In the genomic region with DNA sequence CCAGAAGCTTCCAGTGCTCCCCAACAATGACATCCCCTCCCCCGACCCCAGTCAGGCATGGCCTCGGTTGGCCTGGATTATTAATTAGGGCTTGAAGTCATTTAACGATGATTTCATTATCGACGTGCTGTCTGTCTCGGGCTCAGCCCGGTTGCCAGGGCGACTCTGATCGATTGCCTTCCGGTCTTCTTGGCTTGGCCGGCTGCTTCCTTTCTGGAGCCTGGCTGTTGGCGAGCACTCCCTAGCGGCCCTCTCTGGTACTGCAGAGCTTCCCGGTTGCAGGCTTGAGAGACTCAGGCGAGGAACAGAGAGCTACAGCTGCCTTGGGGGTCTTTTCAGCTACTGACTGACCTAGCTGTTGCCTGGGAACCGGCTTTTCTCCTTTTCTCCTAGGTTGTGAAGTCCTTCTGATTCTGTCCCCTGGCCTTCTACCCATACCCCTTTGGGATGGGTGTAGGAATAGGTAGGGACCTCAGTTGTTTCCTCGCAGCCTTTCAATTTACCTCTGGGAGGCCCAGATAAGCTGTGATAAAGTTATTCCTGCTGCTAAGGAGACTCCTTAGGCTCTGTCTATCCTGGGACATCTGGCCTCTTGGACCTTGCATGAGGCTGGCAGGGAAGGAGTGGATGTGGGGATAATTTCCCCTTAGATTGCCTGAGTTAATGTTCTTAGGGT, we compare ENCODE assay signal across 9 cellular contexts. TPM values are rescaled to one million over a fixed set of nuclear protein-coding genes. Genes with fewer than 3 reads are reported as not detected.
DNase-seq lines count a peak whose midpoint lies in the region; ATAC-seq and TF ChIP-seq lines count a peak whose summit lies in the region.
"Had no signal": no experiment of that assay in that cellular context is flagged by ENCODE, and none has a peak within 500 bp of the region (broad histone marks: within the 10 kb centered on the region; RNA-seq: fewer than 3 reads in every experiment).

No MANE protein-coding gene starts in this region.

- no peaks in the 10 kb centered on the region for H3K9me3 ChIP-seq in Panc1 (ENCODE audit: control insufficient read depth, insufficient read depth, low read depth, low read length)
- no peaks in the 10 kb centered on the region for H3K9me3 ChIP-seq in tibial artery

- H3K27me3 ChIP-seq in Panc1 (ENCODE audit: control insufficient read depth, insufficient read depth, low read length) (no peaks in the 10 kb centered on the region), tibial artery (peaks cover 0 to 58% of the 10 kb centered on the region in 2 donors)

- intact Hi-C loops in Panc1 (cut with micrococcal nuclease; ENCODE audit: unreplicated experiment) (no loop called here), tibial artery (cut with DNase I; ENCODE audit: low total_unique reads) (no loop called here)

- H3K36me3 ChIP-seq in Panc1 (ENCODE audit: control insufficient read depth, insufficient read depth, low read length) (no peaks in the 10 kb centered on the region), tibial artery (no peaks in the 10 kb centered on the region)

- BruUV-seq in Panc1 (replicated peaks; lab: Mats Ljungman, UMichigan) = no TSS peak

- peak; percentile 96 for TF ChIP-seq CTCF in Panc1 (IDR thresholded peaks at IDR 0.05)
- peak in 2 of 3 donors; percentile 4 to 12 for TF ChIP-seq CTCF in omental fat pad (IDR thresholded peaks at IDR 0.05)
- TF ChIP-seq CTCF in tibial artery (IDR thresholded peaks at IDR 0.05) = peak; percentile 79 to 95

- in situ Hi-C loops in Panc1 (cut with HindIII; ENCODE audit: low pct_unique_long_range_greater_than_20kb, low sequenced_read_pairs) = no loop called here

- DNase-seq in D341Med (ENCODE audit: low spot score) (peak; percentile 87), HT1080 (ENCODE audit: low read depth) (peak; percentile 63), Panc1 (ENCODE audit: low read depth, low spot score) (no peak), germinal center (ENCODE audit: low spot score) (peak; percentile 84), omental fat pad (ENCODE audit: low spot score) (peak; percentile 79), tibial artery (peak; percentile 77 to 84)
- DNase-seq in activated effector memory CD4-positive, alpha-beta T cell treated with Interleukin-2 at 50 U/mL for 16 hours = peak; percentile 67

- ATAC-seq in GM21360 (IDR thresholded peaks at IDR 0.05; ENCODE audit: unreplicated experiment) (peak; percentile 56), Panc1 (peak; percentile 62), omental fat pad (ENCODE audit: low FRiP score) (no peak)

- peaks cover 26% of the 10 kb centered on the region for H3K4me1 ChIP-seq in Panc1 (ENCODE audit: control insufficient read depth, insufficient read depth, low read length)
- peaks cover 0 to 7% (median 0%) of the 10 kb centered on the region in 4 donors for H3K4me1 ChIP-seq in tibial artery

- no peak overlapping the region for H3K4me3 ChIP-seq in Panc1 (ENCODE audit: low read depth in 2 of 2, low read length in 2 of 2)
- H3K4me3 ChIP-seq in tibial artery = no peak overlapping the region

- H3K27ac ChIP-seq in Panc1 (ENCODE audit: low read length) (peak overlapping the region; percentile 48), tibial artery (no peak overlapping the region)

- POLR2A ChIA-PET in Panc1 (lab: Charles Lee) = interaction anchor here (1.1 kb wide), 1 partner anchor 235 kb away, joined by 7 read pairs; no protein-coding TSS in a partner anchor

- CTCF ChIA-PET in Panc1 (lab: Charles Lee) = interaction anchor here (0.6 to 4.1 kb wide), 14 partner anchors 11 to 381 kb away, joined by 3 to 19 read pairs (median 4); no protein-coding TSS in a partner anchor

RNA-seq across cellular contexts. Expression of a gene that starts 5.5 kb away (rescaled TPM):
- total RNA-seq in HT1080 (2014; rRNA removed; shearing (Covaris generic)) = not detected in 2 replicates
- not detected in 2 replicates for polyA plus RNA-seq in HT1080 (2015; cell fraction: cytosol; rRNA removed)
- not detected in 2 replicates for polyA plus RNA-seq in HT1080 (2015; cell fraction: nucleus; rRNA removed)
- not detected for total RNA-seq in Panc1 (2021; ENCODE audit: unreplicated experiment)
- not detected for polyA plus RNA-seq in Panc1 (2012; ENCODE audit: insufficient read length)
- not detected for total RNA-seq in omental fat pad
- total RNA-seq: mononuclear cell had no signal

RNA-seq across cellular contexts. Expression of a gene that starts 30.0 kb away (rescaled TPM):
- 17.0 and 24.6 TPM in 2 replicates for total RNA-seq in HT1080 (2014; rRNA removed; shearing (Covaris generic))
- 23.6 and 27.5 TPM in 2 replicates for polyA plus RNA-seq in HT1080 (2015; cell fraction: cytosol; rRNA removed)
- polyA plus RNA-seq in HT1080 (2015; cell fraction: nucleus; rRNA removed) = 114 and 123 TPM in 2 replicates
- 48.0 TPM for total RNA-seq in Panc1 (2021; ENCODE audit: unreplicated experiment)
- polyA plus RNA-seq in Panc1 (2012; ENCODE audit: insufficient read length) = 49.2 TPM
- 100 to 1,000 TPM; 183 to 262 (median 242) TPM for total RNA-seq in omental fat pad

Comparison
In these comparisons a context has a peak if more than half of its experiments do, and no peak if none do; other contexts are left out.
1. CTCF ChIP-seq: peak in every context shown above with its lines; median percentile 96 in Panc1; 87 in tibial artery; 8 in omental fat pad.